8 cellular contexts compared by ENCODE assay signal in genomic region chr19:18789883-18790565, GRCh38. TPM values are rescaled to one million over a fixed set of nuclear protein-coding genes. Genes with fewer than 3 reads are reported as not detected.
DNase-seq lines count a peak whose midpoint lies in the region; ATAC-seq, FAIRE-seq and TF ChIP-seq lines count a peak whose summit lies in the region.

No MANE protein-coding gene starts in this region.

- peak; percentile 20 to 36; a peak in 4 of 6 replicates for ATAC-seq in A549
- ATAC-seq in HG03108 (IDR thresholded peaks at IDR 0.05; ENCODE audit: unreplicated experiment): no peak
- ATAC-seq in GM19351 (IDR thresholded peaks at IDR 0.05; ENCODE audit: unreplicated experiment): no peak
- no peak for ATAC-seq in GM19324 (IDR thresholded peaks at IDR 0.05; ENCODE audit: low FRiP score, unreplicated experiment)

- no peak for TF ChIP-seq RAD21 in A549 (conservative IDR thresholded peaks at IDR 0.05 in 1 of 2, IDR thresholded peaks at IDR 0.05 in 1 of 2)

- TF ChIP-seq EP300 in A549 (IDR thresholded peaks at IDR 0.05) (no peak), suprapubic skin (IDR thresholded peaks at IDR 0.05) (no peak)

- peaks cover 23% of the 10 kb centered on the region; the same call in 2 of the 3 replicates for H3K4me1 ChIP-seq in A549
- peaks cover 19% of the 10 kb centered on the region for H3K4me1 ChIP-seq in HUES6 (ENCODE audit: control insufficient read depth, insufficient read depth, low read length)
- peaks cover 53% of the 10 kb centered on the region for H3K4me1 ChIP-seq in suprapubic skin

- CTCF ChIA-PET in A549 (lab: Yijun Ruan, JAX): interaction anchor here (1.2 kb wide), 1 partner anchor 57 kb away, joined by 3 read pairs; no protein-coding TSS in a partner anchor

- no peak for FAIRE-seq in A549 (lab: Jason Lieb, UNC)

- peak overlapping the region; percentile 79 for H3K4me2 ChIP-seq in A549

- 18% methylated on average over 30 of the region's 65 CpGs for WGBS in A549 (ENCODE audit: missing lambda C conversion rate)
- 2% methylated on average over 37 of the region's 65 CpGs for WGBS in suprapubic skin

- H3K9me3 ChIP-seq in A549: no peaks in the 10 kb centered on the region
- H3K9me3 ChIP-seq in HUES6 (ENCODE audit: control insufficient read depth, insufficient read depth, low read depth, low read length): no peaks in the 10 kb centered on the region
- no peaks in the 10 kb centered on the region for H3K9me3 ChIP-seq in suprapubic skin

- TF ChIP-seq POLR2A in A549 (IDR thresholded peaks at IDR 0.05; ENCODE audit: low read length) (no peak), suprapubic skin (IDR thresholded peaks at IDR 0.05) (no peak)

- TF ChIP-seq CTCF in A549 (IDR thresholded peaks at IDR 0.05): no peak
- no peak for TF ChIP-seq CTCF in suprapubic skin (IDR thresholded peaks at IDR 0.05)

- H3K4me3 ChIP-seq in A549 (peak overlapping the region; percentile 31), HUES6 (ENCODE audit: low read depth, low read length) (peak overlapping the region; percentile 57), suprapubic skin (peak overlapping the region; percentile 39)

- no peak for DNase-seq in A549 (ENCODE audit: low read depth in 1 of 2, low spot score in 1 of 2)
- peak; percentile 27 for DNase-seq in activated naive CD4-positive, alpha-beta T cell treated with Interleukin-2 at 50 U/mL for 16 hours
- DNase-seq in islet precursor cell: peak; percentile 73
- DNase-seq in suprapubic skin (ENCODE audit: low spot score in 2 of 2): no peak

- POLR2A ChIA-PET in A549 (lab: Yijun Ruan, JAX): no interaction called here

- no peaks in the 10 kb centered on the region for H3K36me3 ChIP-seq in HUES6 (ENCODE audit: control insufficient read depth, insufficient read depth, low read length)
- H3K36me3 ChIP-seq in suprapubic skin: no peaks in the 10 kb centered on the region

- H3K27me3 ChIP-seq in HUES6 (ENCODE audit: control insufficient read depth, insufficient read depth, low read length) (peaks cover 98% of the 10 kb centered on the region), suprapubic skin (peaks cover 82% of the 10 kb centered on the region)

- H3K27ac ChIP-seq in A549 (no peak overlapping the region), HUES6 (ENCODE audit: low read depth, low read length) (no peak overlapping the region), suprapubic skin (no peak overlapping the region)

- no peak overlapping the region for H3K9ac ChIP-seq in HUES6 (ENCODE audit: low read length)

TF ChIP-seq in A549, 52 proteins besides CTCF, POLR2A, EP300 and RAD21:
- TF ChIP-seq USF2 (IDR thresholded peaks at IDR 0.05) (no peak), TP53 (CRISPR knock-in tag; IDR thresholded peaks at IDR 0.05) (no peak), BHLHE40 (IDR thresholded peaks at IDR 0.05; ENCODE audit: low read depth, low read length) (no peak), ESRRA (IDR thresholded peaks at IDR 0.05; ENCODE audit: borderline replicate concordance, low read length) (no peak), PBX3 (IDR thresholded peaks at IDR 0.05) (no peak), CHD2 (IDR thresholded peaks at IDR 0.05; ENCODE audit: low read length, partially characterized antibody) (no peak), PHF8 (IDR thresholded peaks at IDR 0.05; ENCODE audit: borderline replicate concordance, low read depth) (no peak), MAZ (IDR thresholded peaks at IDR 0.05; ENCODE audit: borderline replicate concordance, low read depth, low read length) (no peak), FOXS1 (CRISPR knock-in tag; IDR thresholded peaks at IDR 0.05) (no peak), RFX5 (IDR thresholded peaks at IDR 0.05) (no peak), NPAS2 (CRISPR knock-in tag; IDR thresholded peaks at IDR 0.05; ENCODE audit: borderline replicate concordance) (no peak)

RNA-seq across cellular contexts. Expression of gene COMP, which starts 1.1 kb away (rescaled TPM):
- polyA plus RNA-seq in A549 (2011; rRNA removed): not detected in 2 replicates
- 0.03 TPM in 1 of 2 replicates, not detected in the other for polyA plus RNA-seq in A549 (2012; cell fraction: cytosol; rRNA removed)
- polyA plus RNA-seq in A549 (2012; cell fraction: nucleus; rRNA removed): 0.10 TPM in 1 of 2 replicates, not detected in the other
- not detected in 3 replicates for polyA plus RNA-seq in A549 (2017; fragmentation: RNase III; extraction: RNeasy Plus Mini Kit Qiagen cat#74134 plus additional on column Dnase treatment)
- polyA minus RNA-seq in A549 (2011; rRNA and poly(A)+ RNA removed): not detected in 2 replicates
- 1 to 10 TPM; 5.1 to 9.1 (median 6.9) TPM for total RNA-seq in suprapubic skin

RNA-seq across cellular contexts. Expression of gene UPF1, which starts 41.7 kb away (rescaled TPM):
- polyA plus RNA-seq in A549 (2011; rRNA removed): 19.2 and 29.6 TPM in 2 replicates
- 20.0 and 24.8 TPM in 2 replicates for polyA plus RNA-seq in A549 (2012; cell fraction: cytosol; rRNA removed)
- polyA plus RNA-seq in A549 (2012; cell fraction: nucleus; rRNA removed): 90.7 and 95.7 TPM in 2 replicates
- polyA plus RNA-seq in A549 (2017; fragmentation: RNase III; extraction: RNeasy Plus Mini Kit Qiagen cat#74134 plus additional on column Dnase treatment): 27.9 to 28.6 TPM (median 28.2 TPM) in 3 replicates
- 45.6 and 52.9 TPM in 2 replicates for polyA minus RNA-seq in A549 (2011; rRNA and poly(A)+ RNA removed)
- 100 to 1,000 TPM in 2 of 4 donors, 10 to 100 TPM in 2; 74.7 to 160 (median 99.2) TPM for total RNA-seq in suprapubic skin

Comparison
In these comparisons a context has a peak if more than half of its experiments do, and no peak if none do; other contexts are left out.
1. ATAC-seq: peak in A549 (2 of 2); none in HG03108 (single experiment), GM19351 (single experiment) and GM19324 (single experiment).
2. DNase-seq: peak in activated naive CD4-positive, alpha-beta T cell treated with Interleukin-2 at 50 U/mL for 16 hours (single experiment) and islet precursor cell (single experiment); none in A549 (0 of 2) and suprapubic skin (0 of 2).
3. Peak in every context shown above with its lines, with median percentiles within 50 percentile points of each other: H3K4me3 ChIP-seq.